8 cellular contexts compared by ENCODE assay signal in genomic region chrX:150692837-150693781, GRCh38. TPM values are rescaled to one million over a fixed set of nuclear protein-coding genes. Genes with fewer than 3 reads are reported as not detected.
DNase-seq lines count a peak whose midpoint lies in the region; ATAC-seq and TF ChIP-seq lines count a peak whose summit lies in the region.

Gene MTMR1 (plus strand): TSS chrX:150693396. CDS start chrX:150693531, 135 bp downstream.

- H4K20me1 ChIP-seq in OCI-LY3 (ENCODE audit: insufficient read depth, low read length): peaks cover 28% of the 10 kb centered on the region

- peak within 1 kb of the TSS; percentile 72 for H4K8ac ChIP-seq in trophoblast cell (ENCODE audit: low read depth, low read length)

- peak within 1 kb of the TSS; percentile 94 for H3K9ac ChIP-seq in OCI-LY3 (ENCODE audit: low read length)
- peak within 1 kb of the TSS; percentile 77 for H3K9ac ChIP-seq in trophoblast cell (ENCODE audit: low read length)

- peak within 1 kb of the TSS; percentile 89 for H2BK120ac ChIP-seq in trophoblast cell (ENCODE audit: insufficient read depth, low read length, poor library complexity)

- H2AK5ac ChIP-seq in trophoblast cell (ENCODE audit: low read length): no peak within 1 kb of the TSS

- DNase-seq in activated CD4-positive, CD25-positive, alpha-beta regulatory T cell (lab: John Stamatoyannopoulos, UW): peak; percentile 9 to 55 (median 26)
- DNase-seq in activated CD4-positive, CD25-positive, alpha-beta regulatory T cell treated with anti-CD3 and anti-CD28 coated beads, Interleukin-2, amount 50 U/mL, for 72 hours: no peak
- DNase-seq in activated naive CD4-positive, alpha-beta T cell (lab: John Stamatoyannopoulos, UW): peak in 3 of 4 experiments; percentile 14 to 48 (median 17)
- DNase-seq in head of caudate nucleus: peak in 36 of 42 donors; percentile 5 to 73 (median 43)
- DNase-seq in trophoblast cell: no peak
- no peak for DNase-seq in putamen (ENCODE audit: low spot score)

- peak within 1 kb of the TSS; percentile 52 for H2AFZ ChIP-seq in OCI-LY3 (ENCODE audit: low read depth, low read length)
- H2AFZ ChIP-seq in trophoblast cell (ENCODE audit: insufficient read depth, low read length, poor library complexity): peak within 1 kb of the TSS; percentile 90

- peaks cover 13% of the 10 kb centered on the region for H3K79me1 ChIP-seq in trophoblast cell (ENCODE audit: low read length)

- peak within 1 kb of the TSS; percentile 86 for H4K12ac ChIP-seq in trophoblast cell (ENCODE audit: low read depth, low read length)

- H3K4me2 ChIP-seq in OCI-LY3 (ENCODE audit: low read length) (peak within 1 kb of the TSS; percentile 99), trophoblast cell (ENCODE audit: low read length) (peak within 1 kb of the TSS; percentile 83)

- peak; percentile 50 for ATAC-seq in HG03039 (IDR thresholded peaks at IDR 0.05; ENCODE audit: unreplicated experiment)

- H3K4ac ChIP-seq in trophoblast cell (ENCODE audit: low read depth, low read length): no peak within 1 kb of the TSS

- no peak for TF ChIP-seq CTCF in OCI-LY3 (IDR thresholded peaks at IDR 0.05; ENCODE audit: low read depth, low read length)

- no CpG with 5 or more reads among the region's 101 CpGs for WGBS in trophoblast cell (ENCODE audit: extremely low coverage, insufficient coverage, insufficient read length)

- H3K27ac ChIP-seq in OCI-LY3 (ENCODE audit: low read length): peak within 1 kb of the TSS; percentile 99
- peak within 1 kb of the TSS; percentile 91 for H3K27ac ChIP-seq in trophoblast cell (ENCODE audit: low read depth, low read length)

- peaks cover 54% of the 10 kb centered on the region for H3K4me1 ChIP-seq in OCI-LY3 (ENCODE audit: low read length)
- peaks cover 11 to 18% of the 10 kb centered on the region in 2 experiments for H3K4me1 ChIP-seq in trophoblast cell (ENCODE audit: control insufficient read depth in 1 of 2, insufficient read depth in 2 of 2, low read length in 2 of 2)

- H2BK5ac ChIP-seq in trophoblast cell (ENCODE audit: low read depth, low read length, poor library complexity): peak within 1 kb of the TSS; percentile 90

- peak within 1 kb of the TSS; percentile 79 for H3K14ac ChIP-seq in trophoblast cell (ENCODE audit: low read length)

- H3K36me3 ChIP-seq in OCI-LY3 (replicated peaks; ENCODE audit: low read depth, low read length): peaks cover 12% of the 10 kb centered on the region
- H3K36me3 ChIP-seq in trophoblast cell (ENCODE audit: control insufficient read depth in 1 of 2, insufficient read depth in 2 of 2, low read length in 2 of 2): no peaks in the 10 kb centered on the region

- no peak within 1 kb of the TSS for H2BK12ac ChIP-seq in trophoblast cell (ENCODE audit: low read length)

- H4K91ac ChIP-seq in trophoblast cell (ENCODE audit: low read depth, low read length): peak within 1 kb of the TSS; percentile 89

- no peak within 1 kb of the TSS for H3K23ac ChIP-seq in trophoblast cell (ENCODE audit: low read length)

- H3K79me2 ChIP-seq in OCI-LY3 (ENCODE audit: low read length): peaks cover 50% of the 10 kb centered on the region
- peaks cover 5% of the 10 kb centered on the region for H3K79me2 ChIP-seq in trophoblast cell (ENCODE audit: control insufficient read depth, insufficient read depth, low read length, poor library complexity)

- H3K27me3 ChIP-seq in OCI-LY3 (ENCODE audit: low read depth, low read length) (no peaks in the 10 kb centered on the region), trophoblast cell (ENCODE audit: insufficient read depth, low read length) (no peaks in the 10 kb centered on the region)

- H3K4me3 ChIP-seq in OCI-LY3 (ENCODE audit: low read length): peak within 1 kb of the TSS; percentile 94
- H3K4me3 ChIP-seq in trophoblast cell (ENCODE audit: low read depth, low read length): peak within 1 kb of the TSS; percentile 80

- no peaks in the 10 kb centered on the region for H3K9me3 ChIP-seq in OCI-LY3 (ENCODE audit: insufficient read depth, low read length)
- H3K9me3 ChIP-seq in trophoblast cell (ENCODE audit: insufficient read depth, low read depth, low read length): no peaks in the 10 kb centered on the region

- intact Hi-C loops in head of caudate nucleus (cut with DNase I): no loop called here

- H3K18ac ChIP-seq in trophoblast cell (ENCODE audit: low read length): peak within 1 kb of the TSS; percentile 79

RNA-seq across cellular contexts. Expression of gene MTMR1, which starts in this region (rescaled TPM):
- polyA plus RNA-seq in trophoblast cell (2013): 16.7 and 17.9 TPM in 2 replicates

Comparison
In these comparisons a context has a peak if more than half of its experiments do, and no peak if none do; other contexts are left out.
1. DNase-seq: peak in activated CD4-positive, CD25-positive, alpha-beta regulatory T cell (4 of 4), activated naive CD4-positive, alpha-beta T cell (3 of 4) and head of caudate nucleus (36 of 42); none in activated CD4-positive, CD25-positive, alpha-beta regulatory T cell treated with anti-CD3 and anti-CD28 coated beads, Interleukin-2, amount 50 U/mL, for 72 hours (single experiment), trophoblast cell (0 of 2) and putamen (single experiment).